In the genomic region with DNA sequence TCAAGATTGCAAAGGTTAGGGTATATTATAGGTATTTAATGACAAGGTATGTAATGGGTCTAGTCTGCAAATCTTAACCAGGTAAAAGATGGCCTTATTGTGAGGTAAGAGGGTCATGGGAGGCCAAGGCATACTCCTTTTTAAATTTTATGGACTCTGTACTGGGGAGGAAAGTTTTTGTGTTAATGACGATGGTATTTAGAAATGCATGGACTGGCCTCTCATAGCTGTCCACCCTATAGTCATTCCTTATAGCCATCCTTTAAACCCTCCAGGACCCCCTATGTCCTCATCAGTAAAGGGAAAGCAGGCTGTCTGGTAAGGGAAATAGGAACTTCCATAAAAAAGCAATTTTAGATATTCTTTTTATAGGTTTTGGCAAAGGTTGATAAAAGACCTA, we compare ENCODE assay signal across 13 cellular contexts. TPM values are rescaled to one million over a fixed set of nuclear protein-coding genes. Genes with fewer than 3 reads are reported as not detected.
DNase-seq lines count a peak whose midpoint lies in the region; ATAC-seq and TF ChIP-seq lines count a peak whose summit lies in the region.
"Had no signal": no experiment of that assay in that cellular context is flagged by ENCODE, and none has a peak within 500 bp of the region (broad histone marks: within the 10 kb centered on the region; RNA-seq: fewer than 3 reads in every experiment).

No MANE protein-coding gene starts in this region.

- no peak for ATAC-seq in HG02938 (IDR thresholded peaks at IDR 0.05; ENCODE audit: unreplicated experiment)
- no peak for ATAC-seq in GM18511 (IDR thresholded peaks at IDR 0.05; ENCODE audit: unreplicated experiment)
- ATAC-seq in HG02885 (IDR thresholded peaks at IDR 0.05; ENCODE audit: poor library complexity, unreplicated experiment), result no peak

- peak overlapping the region in 6 of 11 experiments; percentile 89 to 99 (median 97); a peak in 10 of 22 replicates for H3K9ac ChIP-seq in BLaER1 treated with 17β-estradiol and CSF1 and Interleukin-3, amounts not matched to agents 10 nM and 100 nM
- H3K9ac ChIP-seq in KMS-11, result no peak overlapping the region
- peak overlapping the region; percentile 98 for H3K9ac ChIP-seq in neural cell (ENCODE audit: low read length)

- no peaks in the 10 kb centered on the region for H3K9me2 ChIP-seq in neural cell (ENCODE audit: insufficient read depth, low read length)

- no peak for TF ChIP-seq EP300 in neural cell (conservative IDR thresholded peaks at IDR 0.05; ENCODE audit: poor library complexity, severe bottlenecking)

- H3K27ac ChIP-seq in BLaER1 treated with 17β-estradiol and CSF1 and Interleukin-3, amounts not matched to agents 10 nM and 100 nM, result peak overlapping the region in 7 of 11 experiments; percentile 95 to 99 (median 98); a peak in 10 of 22 replicates
- no peak overlapping the region for H3K27ac ChIP-seq in KMS-11
- H3K27ac ChIP-seq in coronary artery, result no peak overlapping the region
- peak overlapping the region; percentile 99 for H3K27ac ChIP-seq in neural cell (ENCODE audit: low read length)

- peak overlapping the region; percentile 67 to 98 (median 89); a peak in 19 of 20 replicates for H3K4me3 ChIP-seq in BLaER1 treated with 17β-estradiol and CSF1 and Interleukin-3, amounts not matched to agents 10 nM and 100 nM
- H3K4me3 ChIP-seq in KMS-11 (IDR thresholded peaks at IDR 0.05; ENCODE audit: insufficient read depth, low read depth, low read length), result no peak overlapping the region
- peak overlapping the region; percentile 88 for H3K4me3 ChIP-seq in coronary artery
- H3K4me3 ChIP-seq in neural cell (ENCODE audit: low read length), result peak overlapping the region; percentile 74

- peaks cover 0 to 29% (median 5%) of the 10 kb centered on the region in 11 experiments; a peak in 9 of 22 replicates for H4K20me1 ChIP-seq in BLaER1 treated with 17β-estradiol and CSF1 and Interleukin-3, amounts not matched to agents 10 nM and 100 nM
- H4K20me1 ChIP-seq in KMS-11 (ENCODE audit: insufficient read depth) (no peaks in the 10 kb centered on the region), neural cell (ENCODE audit: insufficient read depth) (no peaks in the 10 kb centered on the region)

- DNase-seq in coronary artery (ENCODE audit: low spot score), result no peak
- DNase-seq in effector CD4-positive, alpha-beta T cell, result no peak
- DNase-seq: activated CD4-positive, alpha-beta T cell treated with anti-CD3 and anti-CD28 coated beads, Interleukin-2, amount 50 U/mL, for 4 hours; Calu3; NCI-H1105 treated with DMSO at 0.1 percent for 48 hours; NCI-H748 treated with DMSO at 0.1 percent for 48 hours had no signal

- no peaks in the 10 kb centered on the region for H3K27me3 ChIP-seq in BLaER1 treated with 17β-estradiol and CSF1 and Interleukin-3, amounts not matched to agents 10 nM and 100 nM
- H3K27me3 ChIP-seq in KMS-11 (ENCODE audit: insufficient read depth, low read depth), result no peaks in the 10 kb centered on the region
- H3K27me3 ChIP-seq in neural cell (ENCODE audit: insufficient read depth, low read depth, low read length), result no peaks in the 10 kb centered on the region

- peaks cover 75% of the 10 kb centered on the region for H3K79me2 ChIP-seq in KMS-11 (ENCODE audit: insufficient read depth, low read depth)
- H3K79me2 ChIP-seq in neural cell (replicated peaks; ENCODE audit: insufficient read depth, low read length), result peaks cover 61% of the 10 kb centered on the region

- H3F3A ChIP-seq in neural cell (ENCODE audit: insufficient read depth, low read length, poor library complexity, severe bottlenecking), result peaks cover 6% of the 10 kb centered on the region

- H3K4me1 ChIP-seq in BLaER1 treated with 17β-estradiol and CSF1 and Interleukin-3, amounts not matched to agents 10 nM and 100 nM, result peaks cover 22 to 46% (median 37%) of the 10 kb centered on the region in 10 experiments
- H3K4me1 ChIP-seq in KMS-11 (ENCODE audit: low read depth, poor library complexity, severe bottlenecking), result peaks cover 30% of the 10 kb centered on the region

- peaks cover 13 to 43% (median 22%) of the 10 kb centered on the region in 11 experiments for H3K36me3 ChIP-seq in BLaER1 treated with 17β-estradiol and CSF1 and Interleukin-3, amounts not matched to agents 10 nM and 100 nM
- no peaks in the 10 kb centered on the region for H3K36me3 ChIP-seq in KMS-11 (ENCODE audit: insufficient read depth)
- H3K36me3 ChIP-seq in neural cell (ENCODE audit: insufficient read depth, low read length), result no peaks in the 10 kb centered on the region

- H2AFZ ChIP-seq in KMS-11 (ENCODE audit: low read depth), result no peak overlapping the region
- H2AFZ ChIP-seq in neural cell (ENCODE audit: low read depth, low read length), result no peak overlapping the region

- TF ChIP-seq CTCF in KMS-11 (conservative IDR thresholded peaks at IDR 0.05; ENCODE audit: low read depth, low read length) (no peak), coronary artery (IDR thresholded peaks at IDR 0.05) (no peak), neural cell (IDR thresholded peaks at IDR 0.05; ENCODE audit: poor library complexity, severe bottlenecking) (no peak)

- H3K4me2 ChIP-seq in BLaER1 treated with 17β-estradiol and CSF1 and Interleukin-3, amounts not matched to agents 10 nM and 100 nM, result peak overlapping the region; percentile 83 to 98 (median 90)
- H3K4me2 ChIP-seq in KMS-11 (peak overlapping the region; percentile 99), neural cell (ENCODE audit: low read length) (peak overlapping the region; percentile 98)

- no peak for TF ChIP-seq RAD21 in neural cell (conservative IDR thresholded peaks at IDR 0.05)

- H3K9me3 ChIP-seq in BLaER1 treated with 17β-estradiol and CSF1 and Interleukin-3, amounts not matched to agents 10 nM and 100 nM (replicated peaks in 1 of 11), result peaks cover 7 to 19% (median 17%) of the 10 kb centered on the region in 11 experiments; a peak in 19 of 22 replicates
- H3K9me3 ChIP-seq in neural cell (ENCODE audit: low read length), result no peaks in the 10 kb centered on the region

TF ChIP-seq in neural cell, 6 proteins besides CTCF, POLR2A, EP300 and RAD21:
- TF ChIP-seq, protein P1, sequence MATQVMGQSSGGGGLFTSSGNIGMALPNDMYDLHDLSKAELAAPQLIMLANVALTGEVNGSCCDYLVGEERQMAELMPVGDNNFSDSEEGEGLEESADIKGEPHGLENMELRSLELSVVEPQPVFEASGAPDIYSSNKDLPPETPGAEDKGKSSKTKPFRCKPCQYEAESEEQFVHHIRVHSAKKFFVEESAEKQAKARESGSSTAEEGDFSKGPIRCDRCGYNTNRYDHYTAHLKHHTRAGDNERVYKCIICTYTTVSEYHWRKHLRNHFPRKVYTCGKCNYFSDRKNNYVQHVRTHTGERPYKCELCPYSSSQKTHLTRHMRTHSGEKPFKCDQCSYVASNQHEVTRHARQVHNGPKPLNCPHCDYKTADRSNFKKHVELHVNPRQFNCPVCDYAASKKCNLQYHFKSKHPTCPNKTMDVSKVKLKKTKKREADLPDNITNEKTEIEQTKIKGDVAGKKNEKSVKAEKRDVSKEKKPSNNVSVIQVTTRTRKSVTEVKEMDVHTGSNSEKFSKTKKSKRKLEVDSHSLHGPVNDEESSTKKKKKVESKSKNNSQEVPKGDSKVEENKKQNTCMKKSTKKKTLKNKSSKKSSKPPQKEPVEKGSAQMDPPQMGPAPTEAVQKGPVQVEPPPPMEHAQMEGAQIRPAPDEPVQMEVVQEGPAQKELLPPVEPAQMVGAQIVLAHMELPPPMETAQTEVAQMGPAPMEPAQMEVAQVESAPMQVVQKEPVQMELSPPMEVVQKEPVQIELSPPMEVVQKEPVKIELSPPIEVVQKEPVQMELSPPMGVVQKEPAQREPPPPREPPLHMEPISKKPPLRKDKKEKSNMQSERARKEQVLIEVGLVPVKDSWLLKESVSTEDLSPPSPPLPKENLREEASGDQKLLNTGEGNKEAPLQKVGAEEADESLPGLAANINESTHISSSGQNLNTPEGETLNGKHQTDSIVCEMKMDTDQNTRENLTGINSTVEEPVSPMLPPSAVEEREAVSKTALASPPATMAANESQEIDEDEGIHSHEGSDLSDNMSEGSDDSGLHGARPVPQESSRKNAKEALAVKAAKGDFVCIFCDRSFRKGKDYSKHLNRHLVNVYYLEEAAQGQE (IDR thresholded peaks at IDR 0.05; ENCODE audit: borderline replicate concordance), result no peak
- no peak for TF ChIP-seq EZH2 (IDR thresholded peaks at IDR 0.05; ENCODE audit: borderline replicate concordance, insufficient read depth, low read length, poor library complexity, severe bottlenecking)
- no peak for TF ChIP-seq MXI1 (conservative IDR thresholded peaks at IDR 0.05; ENCODE audit: poor library complexity, severe bottlenecking)
- no peak for TF ChIP-seq SMC3 (conservative IDR thresholded peaks at IDR 0.05; ENCODE audit: poor library complexity)
- TF ChIP-seq POLR2AphosphoS5 (IDR thresholded peaks at IDR 0.05), result no peak
- no peak for TF ChIP-seq TAF1 (IDR thresholded peaks at IDR 0.05; ENCODE audit: low read depth)

RNA-seq across cellular contexts. Expression of a gene that starts 1.5 kb away (rescaled TPM):
- 46.5 and 52.1 TPM in 2 replicates for polyA plus RNA-seq in neural cell
- polyA minus RNA-seq in neural cell, result 40.9 and 45.6 TPM in 2 replicates

RNA-seq across cellular contexts. Expression of a gene that starts 1.8 kb away (rescaled TPM):
- polyA plus RNA-seq in neural cell, result 53.8 and 55.0 TPM in 2 replicates
- polyA minus RNA-seq in neural cell, result 143 and 158 TPM in 2 replicates

RNA-seq across cellular contexts. Expression of a gene that starts 50.8 kb away (rescaled TPM):
- not detected in 2 replicates for polyA plus RNA-seq in neural cell
- not detected in 2 replicates for polyA minus RNA-seq in neural cell
- polyA plus RNA-seq: urinary bladder had no signal

Comparison
In these comparisons a context has a peak if more than half of its experiments do, and no peak if none do; other contexts are left out.
1. H3K27ac ChIP-seq: peak in BLaER1 treated with 17β-estradiol and CSF1 and Interleukin-3, amounts not matched to agents 10 nM and 100 nM (7 of 11) and neural cell (single experiment); none in KMS-11 (single experiment) and coronary artery (0 of 2).
2. Peak in every context shown above with its lines, with median percentiles within 50 percentile points of each other: H3K4me2 ChIP-seq.